8 cellular contexts compared by ENCODE assay signal in genomic region chr5:141349917-141350619, GRCh38. TPM values are rescaled to one million over a fixed set of nuclear protein-coding genes. Genes with fewer than 3 reads are reported as not detected.
A peak's percentile ranks its signal among the peaks of the same experiment; 100 is the strongest.
DNase-seq lines count a peak whose midpoint lies in the region; ATAC-seq and TF ChIP-seq lines count a peak whose summit lies in the region.

TSS of gene PCDHGB1 (plus strand) at chr5:141350099. CDS start at chr5:141350261, 162 bp downstream.

- H3K4me3 ChIP-seq in epithelial cell of esophagus (ENCODE audit: low read length), result peak within 1 kb of the TSS; percentile 15

- H3K9me3 Mint-ChIP-seq in natural killer cell, result peaks cover 6 to 8% of the 10 kb centered on the region in 2 donors

- H3K4me1 Mint-ChIP-seq in natural killer cell, result no peaks in the 10 kb centered on the region

- H3K27ac ChIP-seq in 22Rv1, result 0 out of 2 replicates have a peak within 1 kb of the TSS, but pooled peaks have one; percentile 37

- peak; percentile 68 for DNase-seq in GM03348 (ENCODE audit: low spot score)
- peak; percentile 87 for DNase-seq in HuH-7 (ENCODE audit: low spot score)
- peak; percentile 21 for DNase-seq in SW480 (ENCODE audit: low spot score)
- peak; percentile 38 for DNase-seq in epithelial cell of esophagus (ENCODE audit: low read depth)
- DNase-seq in natural killer cell, result no peak
- no peak for DNase-seq in cerebellar nuclear complex (lab: John Stamatoyannopoulos, UW)

- ATAC-seq in natural killer cell, result peak in 2 of 3 donors; percentile 55 to 65
- no peak for ATAC-seq in HG03378 (IDR thresholded peaks at IDR 0.05; ENCODE audit: unreplicated experiment)

- TF ChIP-seq CTCF in 22Rv1 (IDR thresholded peaks at IDR 0.05), result peak; percentile 88
- peak; percentile 42 for TF ChIP-seq CTCF in epithelial cell of esophagus (IDR thresholded peaks at IDR 0.05; ENCODE audit: insufficient read depth, low read depth, low read length, missing control alignments)
- TF ChIP-seq CTCF in natural killer cell (IDR thresholded peaks at IDR 0.05), result no peak

- H3K4me3 Mint-ChIP-seq in natural killer cell, result peak within 1 kb of the TSS; percentile 25

- intact Hi-C loops in natural killer cell (cut with micrococcal nuclease), result no loop called here

- no peak within 1 kb of the TSS for H3K27ac Mint-ChIP-seq in natural killer cell

- peaks cover 50 to 78% of the 10 kb centered on the region in 2 donors for H3K27me3 Mint-ChIP-seq in natural killer cell (ENCODE audit: low read depth in 2 of 2)

- H3K36me3 Mint-ChIP-seq in natural killer cell, result peaks cover 25% of the 10 kb centered on the region

RNA-seq across cellular contexts. Expression of gene PCDHGB1, which starts in this region (rescaled TPM):
- total RNA-seq in natural killer cell, result under 1 TPM in 1 of 3 donors, not detected in 2; 0.10 TPM

Comparison
In these comparisons a context has a peak if more than half of its experiments do, and no peak if none do; other contexts are left out.
1. Peak in ATAC-seq in natural killer cell; RNA of the gene not detected or under 1 TPM.
2. DNase-seq: peak in GM03348 (single experiment), HuH-7 (single experiment), SW480 (single experiment) and epithelial cell of esophagus (single experiment); none in natural killer cell (single experiment) and cerebellar nuclear complex (0 of 2).